1 cellular context compared by ENCODE assay signal in genomic region chr9:36867672-36868471, GRCh38.
TF ChIP-seq lines count a peak whose summit lies in the region.

No MANE protein-coding gene starts in this region.

TF ChIP-seq in H1, 55 proteins besides CTCF, POLR2A, EP300 and RAD21 (continued from another document):
- no peak for TF ChIP-seq CHD7 (IDR thresholded peaks at IDR 0.05; ENCODE audit: insufficient replicate concordance, low read length)
- TF ChIP-seq CBX5 (IDR thresholded peaks at IDR 0.05; ENCODE audit: low read depth, low read length) = no peak
- no peak for TF ChIP-seq BRCA1 (IDR thresholded peaks at IDR 0.05; ENCODE audit: low read depth, low read length)
- TF ChIP-seq TBP (IDR thresholded peaks at IDR 0.05; ENCODE audit: low read depth, low read length) = no peak
- TF ChIP-seq POU5F1 (IDR thresholded peaks at IDR 0.05; ENCODE audit: low read depth, low read length) = no peak
- TF ChIP-seq TCF12 (IDR thresholded peaks at IDR 0.05; ENCODE audit: low read depth, low read length) = no peak
- no peak for TF ChIP-seq KDM5A (IDR thresholded peaks at IDR 0.05; ENCODE audit: low read length)
